Comparison of ENCODE assay signal across 2 cellular contexts in genomic region chr5:175851311-175851710, GRCh38.
A peak's percentile ranks its signal among the peaks of the same experiment; 100 is the strongest.
TF ChIP-seq lines count a peak whose summit lies in the region.

No MANE protein-coding gene starts in this region.

TF ChIP-seq in A549, 52 proteins besides CTCF, POLR2A, EP300 and RAD21:
- TF ChIP-seq MYC (IDR thresholded peaks at IDR 0.05; ENCODE audit: borderline replicate concordance, low read length) (no peak), CHD4 (IDR thresholded peaks at IDR 0.05; ENCODE audit: borderline replicate concordance) (no peak), FOXS1 (CRISPR knock-in tag; IDR thresholded peaks at IDR 0.05) (no peak), KDM1A (IDR thresholded peaks at IDR 0.05; ENCODE audit: low read depth) (0 out of 2 replicates have a peak, but pooled peaks have one; percentile 29), RCOR1 (IDR thresholded peaks at IDR 0.05; ENCODE audit: low read depth, low read length) (no peak)

TF ChIP-seq in H1, 55 proteins besides CTCF, POLR2A, EP300 and RAD21 (continued from another document):
- TF ChIP-seq POU5F1 (IDR thresholded peaks at IDR 0.05; ENCODE audit: low read depth, low read length) (no peak), ATF2 (IDR thresholded peaks at IDR 0.05; ENCODE audit: low read length) (no peak), SRF (IDR thresholded peaks at IDR 0.05; ENCODE audit: low read depth, low read length) (no peak), EZH2 (IDR thresholded peaks at IDR 0.05; ENCODE audit: low read depth, low read length, severe bottlenecking) (no peak), CHD7 (IDR thresholded peaks at IDR 0.05; ENCODE audit: insufficient replicate concordance, low read length) (no peak), KDM1A (IDR thresholded peaks at IDR 0.05; ENCODE audit: borderline replicate concordance, low read length) (peak; percentile 49; the same call in 1 of the 2 replicates), NANOG (IDR thresholded peaks at IDR 0.05; ENCODE audit: insufficient read depth, low read depth, low read length, poor library complexity, severe bottlenecking) (no peak)
